ENCODE assay signal across 10 cellular contexts in genomic region chr5:159240301-159240870, GRCh38. TPM values are rescaled to one million over a fixed set of nuclear protein-coding genes. Genes with fewer than 3 reads are reported as not detected.
DNase-seq lines count a peak whose midpoint lies in the region; ATAC-seq and TF ChIP-seq lines count a peak whose summit lies in the region.
"Had no signal": no experiment of that assay in that cellular context is flagged by ENCODE, and none has a peak within 500 bp of the region (broad histone marks: within the 10 kb centered on the region; RNA-seq: fewer than 3 reads in every experiment).

No MANE protein-coding gene starts in this region.

- H3K36me3 Mint-ChIP-seq in activated T-helper 1 cell treated with anti-CD3 and anti-CD28 coated beads, Interleukin-12 subunit alpha, Interleukin-12 subunit beta, Interleukin-2, Interleukin-4 antibody, amounts not matched to agents 30 ng/mL and 10 ng/mL and 1 ng/mL, durations not matched to agents 14 hours and 24 hours and 36 hours (ENCODE audit: low read depth), result no peaks in the 10 kb centered on the region
- H3K36me3 Mint-ChIP-seq in natural killer cell, result no peaks in the 10 kb centered on the region

- H3K27ac Mint-ChIP-seq in activated T-helper 1 cell treated with anti-CD3 and anti-CD28 coated beads, Interleukin-12 subunit alpha, Interleukin-12 subunit beta, Interleukin-2, Interleukin-4 antibody, amounts not matched to agents 30 ng/mL and 10 ng/mL and 1 ng/mL, durations not matched to agents 14 hours and 24 hours and 36 hours, result peak overlapping the region; percentile 61
- no peak overlapping the region for H3K27ac Mint-ChIP-seq in natural killer cell

- no peak for ATAC-seq in HG03135 (IDR thresholded peaks at IDR 0.05; ENCODE audit: unreplicated experiment)
- ATAC-seq in natural killer cell, result no peak
- no peak for ATAC-seq in GM19452 (IDR thresholded peaks at IDR 0.05; ENCODE audit: unreplicated experiment)

- 89 to 100% methylated on average over 2 to 3 of the region's 4 CpGs for WGBS in mesodermal cell (ENCODE audit: insufficient coverage in 2 of 2), 2 experiments

- peaks cover 41% of the 10 kb centered on the region for H3K4me1 Mint-ChIP-seq in activated T-helper 1 cell treated with anti-CD3 and anti-CD28 coated beads, Interleukin-12 subunit alpha, Interleukin-12 subunit beta, Interleukin-2, Interleukin-4 antibody, amounts not matched to agents 30 ng/mL and 10 ng/mL and 1 ng/mL, durations not matched to agents 14 hours and 24 hours and 36 hours (ENCODE audit: low read depth)
- H3K4me1 Mint-ChIP-seq in natural killer cell, result no peaks in the 10 kb centered on the region

- H3K9me3 ChIP-seq in mesodermal cell (ENCODE audit: control insufficient read depth, low read length), result no peaks in the 10 kb centered on the region

- DNase-seq in EH (ENCODE audit: low read depth), result peak; percentile 94
- peak; percentile 64 for DNase-seq in LHCN-M2 (ENCODE audit: low read depth)
- no peak for DNase-seq in activated T-helper 1 cell treated with anti-CD3 and anti-CD28 coated beads, Interleukin-12 subunit alpha, Interleukin-12 subunit beta, Interleukin-2, Interleukin-4 antibody, amounts not matched to agents 30 ng/mL and 10 ng/mL and 1 ng/mL, durations not matched to agents 14 hours and 24 hours and 36 hours (ENCODE audit: low spot score)
- no peak for DNase-seq in GM13976 (ENCODE audit: low spot score)
- no peak for DNase-seq in natural killer cell
- DNase-seq: NCI-H748 treated with DMSO at 0.1 percent for 48 hours had no signal

- H3K27ac ChIP-seq in mesodermal cell (ENCODE audit: low read depth, low read length, severe bottlenecking), result peak overlapping the region; percentile 50
- H3K27ac ChIP-seq: parathyroid adenoma had no signal

- H3K4me1 ChIP-seq in mesodermal cell (ENCODE audit: control insufficient read depth, insufficient read depth, low read length, poor library complexity, severe bottlenecking), result no peaks in the 10 kb centered on the region
- H3K4me1 ChIP-seq: parathyroid adenoma had no signal

- no peaks in the 10 kb centered on the region for H3K36me3 ChIP-seq in mesodermal cell (ENCODE audit: control insufficient read depth, insufficient read depth, low read length)

- intact Hi-C loops in activated T-helper 1 cell treated with anti-CD3 and anti-CD28 coated beads, Interleukin-12 subunit alpha, Interleukin-12 subunit beta, Interleukin-2, Interleukin-4 antibody, amounts not matched to agents 30 ng/mL and 10 ng/mL and 1 ng/mL, durations not matched to agents 14 hours and 24 hours and 36 hours (cut with micrococcal nuclease), result loop anchor here (1.0 kb wide), 4 partner anchors 23 to 61 kb away; partner anchors contain the start of gene UBLCP1
- intact Hi-C loops in natural killer cell (cut with micrococcal nuclease), result no loop called here

- in situ Hi-C loops in GM13976 (cut with MboI; ENCODE audit: low sequenced_read_pairs, unreplicated experiment), result no loop called here

- H3K4me3 Mint-ChIP-seq in activated T-helper 1 cell treated with anti-CD3 and anti-CD28 coated beads, Interleukin-12 subunit alpha, Interleukin-12 subunit beta, Interleukin-2, Interleukin-4 antibody, amounts not matched to agents 30 ng/mL and 10 ng/mL and 1 ng/mL, durations not matched to agents 14 hours and 24 hours and 36 hours, result peak overlapping the region; percentile 11
- no peak overlapping the region for H3K4me3 Mint-ChIP-seq in natural killer cell

- TF ChIP-seq CTCF in GM13976 (IDR thresholded peaks at IDR 0.05; ENCODE audit: borderline replicate concordance, control extremely low read depth, extremely low read depth, insufficient read depth, missing control alignments) (no peak), natural killer cell (IDR thresholded peaks at IDR 0.05) (no peak)

- H3K27me3 Mint-ChIP-seq in activated T-helper 1 cell treated with anti-CD3 and anti-CD28 coated beads, Interleukin-12 subunit alpha, Interleukin-12 subunit beta, Interleukin-2, Interleukin-4 antibody, amounts not matched to agents 30 ng/mL and 10 ng/mL and 1 ng/mL, durations not matched to agents 14 hours and 24 hours and 36 hours (ENCODE audit: insufficient read depth), result peaks cover 5% of the 10 kb centered on the region
- H3K27me3 Mint-ChIP-seq in natural killer cell (ENCODE audit: low read depth in 2 of 2), result peaks cover 8 to 11% of the 10 kb centered on the region in 2 donors

- no peaks in the 10 kb centered on the region for H3K9me3 Mint-ChIP-seq in activated T-helper 1 cell treated with anti-CD3 and anti-CD28 coated beads, Interleukin-12 subunit alpha, Interleukin-12 subunit beta, Interleukin-2, Interleukin-4 antibody, amounts not matched to agents 30 ng/mL and 10 ng/mL and 1 ng/mL, durations not matched to agents 14 hours and 24 hours and 36 hours
- no peaks in the 10 kb centered on the region for H3K9me3 Mint-ChIP-seq in natural killer cell

- H3K4me3 ChIP-seq in mesodermal cell (ENCODE audit: extremely low read depth, insufficient read depth, low read length, poor library complexity, severe bottlenecking), result no peak overlapping the region

RNA-seq across cellular contexts. Expression of gene UBLCP1, which starts 22.7 kb away (rescaled TPM):
- total RNA-seq in LHCN-M2 (2014; rRNA removed) (36.5 and 36.7 TPM in 2 replicates), natural killer cell (10 to 100 TPM; 30.0 to 37.9 (median 32.1) TPM)
- 13.9 TPM for polyA plus RNA-seq in LHCN-M2 (2012)
- total RNA-seq in activated T-helper 1 cell treated with anti-CD3 and anti-CD28 coated beads, Interleukin-12 subunit alpha, Interleukin-12 subunit beta, Interleukin-2, Interleukin-4 antibody, amounts not matched to agents 30 ng/mL and 10 ng/mL and 1 ng/mL, durations not matched to agents 14 hours and 24 hours and 36 hours, result 30.8 and 32.3 TPM in 2 replicates
- 32.2 TPM for polyA plus RNA-seq in mesodermal cell (2013, experiment 1 of 2)
- 41.9 TPM for polyA plus RNA-seq in mesodermal cell (2013, experiment 2 of 2)

RNA-seq across cellular contexts. Expression of gene RNF145, which starts 31.0 kb away (rescaled TPM):
- total RNA-seq in LHCN-M2 (2014; rRNA removed) (43.7 and 44.4 TPM in 2 replicates), natural killer cell (10 to 100 TPM; 29.8 to 40.4 (median 38.4) TPM)
- polyA plus RNA-seq in LHCN-M2 (2012), result 22.6 TPM
- total RNA-seq in activated T-helper 1 cell treated with anti-CD3 and anti-CD28 coated beads, Interleukin-12 subunit alpha, Interleukin-12 subunit beta, Interleukin-2, Interleukin-4 antibody, amounts not matched to agents 30 ng/mL and 10 ng/mL and 1 ng/mL, durations not matched to agents 14 hours and 24 hours and 36 hours, result 179 TPM in 2 replicates
- 73.5 TPM for polyA plus RNA-seq in mesodermal cell (2013, experiment 1 of 2)
- polyA plus RNA-seq in mesodermal cell (2013, experiment 2 of 2), result 68.3 TPM

Comparison
In these comparisons a context has a peak if more than half of its experiments do, and no peak if none do; other contexts are left out.
1. DNase-seq: peak in EH (single experiment) and LHCN-M2 (single experiment); none in activated T-helper 1 cell treated with anti-CD3 and anti-CD28 coated beads, Interleukin-12 subunit alpha, Interleukin-12 subunit beta, Interleukin-2, Interleukin-4 antibody, amounts not matched to agents 30 ng/mL and 10 ng/mL and 1 ng/mL, durations not matched to agents 14 hours and 24 hours and 36 hours (single experiment), GM13976 (single experiment) and natural killer cell (single experiment).